17 cellular contexts compared by ENCODE assay signal in the genomic region with DNA sequence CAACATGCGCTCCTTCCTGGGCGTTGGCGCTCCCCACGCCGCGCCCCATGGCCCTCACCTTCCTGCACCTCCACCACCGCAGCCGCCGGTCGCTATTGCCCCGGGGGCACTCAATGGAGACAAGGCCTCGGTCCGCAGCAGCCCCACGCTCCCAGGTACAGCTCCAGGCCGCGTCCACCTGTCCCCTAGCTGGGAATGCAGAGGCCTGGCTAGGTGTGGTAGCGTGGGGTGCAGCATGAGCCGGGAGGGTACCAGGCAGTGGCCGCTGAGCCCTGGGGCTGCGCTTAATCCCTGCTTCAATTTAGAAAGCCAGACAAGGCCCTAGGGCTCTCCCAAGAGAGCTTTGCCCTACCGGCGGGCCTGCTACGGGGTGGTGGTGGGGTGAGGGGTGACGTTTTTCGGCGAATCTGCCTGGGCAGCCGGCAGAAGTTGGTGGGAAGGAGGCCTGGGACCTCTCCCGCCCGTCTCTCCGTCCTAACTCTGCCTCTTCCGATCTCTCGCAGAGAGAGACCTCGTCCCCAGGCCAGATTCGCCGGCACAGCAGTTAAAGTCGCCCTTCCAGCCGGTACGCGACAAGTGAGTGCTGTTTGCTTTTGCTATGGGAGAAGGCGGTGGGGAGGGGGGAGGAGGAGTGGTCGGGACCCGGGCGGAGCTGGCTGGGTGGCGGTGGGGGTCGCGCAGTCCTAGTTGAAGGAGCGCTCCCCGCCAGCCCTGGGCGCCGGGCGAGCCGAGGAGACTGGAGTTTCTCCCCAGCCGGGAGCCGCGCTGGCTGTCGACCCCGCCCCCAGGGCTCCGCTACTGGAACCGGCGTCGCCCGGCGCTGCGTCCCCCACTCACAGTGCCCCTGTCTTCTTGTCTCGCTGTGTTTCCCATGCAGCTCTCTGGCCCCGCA. TPM values are rescaled to one million over a fixed set of nuclear protein-coding genes. Genes with fewer than 3 reads are reported as not detected.
DNase-seq lines count a peak whose midpoint lies in the region; ATAC-seq and TF ChIP-seq lines count a peak whose summit lies in the region.
"Had no signal": no experiment of that assay in that cellular context is flagged by ENCODE, and none has a peak within 500 bp of the region (broad histone marks: within the 10 kb centered on the region; RNA-seq: fewer than 3 reads in every experiment).

No MANE protein-coding gene starts in this region.

- peak overlapping the region; percentile 78 for H3K4me3 Mint-ChIP-seq in nephron progenitor cell
- H3K4me3 Mint-ChIP-seq: activated CD4-positive, alpha-beta T cell treated with anti-CD3 and anti-CD28 coated beads for 36 hours; activated T-cell treated with anti-CD3 and anti-CD28 coated beads, Interleukin-2, amount 50 U/mL, for 72 hours; T-helper 17 cell had no signal

- H3K4me1 ChIP-seq in BLaER1 (peaks cover 35% of the 10 kb centered on the region), HUES6 (ENCODE audit: control insufficient read depth, insufficient read depth, low read length) (peaks cover 32% of the 10 kb centered on the region), esophagus muscularis mucosa (peaks cover 12 to 61% (median 44%) of the 10 kb centered on the region in 4 donors)

- H3K4me2 ChIP-seq in BLaER1, result peak overlapping the region; percentile 91

- H3K9ac ChIP-seq in BLaER1 (peak overlapping the region; percentile 95), HUES6 (ENCODE audit: low read length) (no peak overlapping the region)

- H3K27me3 Mint-ChIP-seq in nephron progenitor cell (ENCODE audit: low read depth, poor library complexity), result peaks cover 95% of the 10 kb centered on the region

- H3K9me3 ChIP-seq in BLaER1, result no peaks in the 10 kb centered on the region; the same call in 1 of the 2 replicates
- H3K9me3 ChIP-seq in HUES6 (ENCODE audit: control insufficient read depth, insufficient read depth, low read depth, low read length), result no peaks in the 10 kb centered on the region
- H3K9me3 ChIP-seq in esophagus muscularis mucosa, result no peaks in the 10 kb centered on the region

- H3K4me1 Mint-ChIP-seq in nephron progenitor cell, result peaks cover 40% of the 10 kb centered on the region
- H3K4me1 Mint-ChIP-seq: T-helper 17 cell had no signal

- ATAC-seq in HG03460 (IDR thresholded peaks at IDR 0.05; ENCODE audit: unreplicated experiment), result no peak
- no peak for ATAC-seq in HG03025 (IDR thresholded peaks at IDR 0.05; ENCODE audit: low FRiP score, unreplicated experiment)
- ATAC-seq: activated CD4-positive, alpha-beta T cell treated with anti-CD3 and anti-CD28 coated beads for 36 hours; HCT116; Panc1; T-helper 17 cell had no signal

- H3K27ac ChIP-seq in BLaER1 (peak overlapping the region; percentile 94), HUES6 (ENCODE audit: low read depth, low read length) (no peak overlapping the region), esophagus muscularis mucosa (replicated peaks in 1 of 4) (no peak overlapping the region)

- H3K4me3 ChIP-seq in BLaER1, result peak overlapping the region; percentile 82
- H3K4me3 ChIP-seq in HUES6 (ENCODE audit: low read depth, low read length), result peak overlapping the region; percentile 61
- peak overlapping the region in 3 of 4 donors; percentile 6 to 22 (median 13) for H3K4me3 ChIP-seq in esophagus muscularis mucosa

- H4K20me1 ChIP-seq in BLaER1, result peaks cover 96% of the 10 kb centered on the region

- H3K27me3 ChIP-seq in BLaER1 (peaks cover 98% of the 10 kb centered on the region), HUES6 (ENCODE audit: control insufficient read depth, insufficient read depth, low read length) (peaks cover 95% of the 10 kb centered on the region), esophagus muscularis mucosa (peaks cover 0 to 100% (median 67%) of the 10 kb centered on the region in 4 donors)

- WGBS in esophagus muscularis mucosa, result 0% methylated on average over 6 of the region's 66 CpGs

- H3K9me3 Mint-ChIP-seq in nephron progenitor cell, result peaks cover 7% of the 10 kb centered on the region

- H3K36me3 ChIP-seq in BLaER1 (peaks cover 51% of the 10 kb centered on the region), HUES6 (ENCODE audit: control insufficient read depth, insufficient read depth, low read length) (no peaks in the 10 kb centered on the region), esophagus muscularis mucosa (no peaks in the 10 kb centered on the region)

- TF ChIP-seq CTCF in esophagus muscularis mucosa (IDR thresholded peaks at IDR 0.05) (no peak), nephron progenitor cell (IDR thresholded peaks at IDR 0.05) (no peak)

- intact Hi-C loops in esophagus muscularis mucosa (cut with DNase I), result no loop called here

- TF ChIP-seq POLR2A in esophagus muscularis mucosa (IDR thresholded peaks at IDR 0.05; ENCODE audit: low read depth), result no peak

- no peak overlapping the region for H3K27ac Mint-ChIP-seq in nephron progenitor cell
- H3K27ac Mint-ChIP-seq: activated CD4-positive, alpha-beta T cell treated with anti-CD3 and anti-CD28 coated beads for 36 hours; T-helper 17 cell had no signal

- no peak for TF ChIP-seq EP300 in esophagus muscularis mucosa (IDR thresholded peaks at IDR 0.05)

- DNase-seq in esophagus muscularis mucosa (ENCODE audit: extremely low spot score) (no peak), nephron progenitor cell (peak; percentile 82), SK-N-DZ (ENCODE audit: low spot score) (no peak), NCI-H526 (lab: John Stamatoyannopoulos, UW) (no peak)
- DNase-seq: anterior cingulate cortex; EL; midbrain; stimulated activated CD8-positive, alpha-beta memory T cell treated with anti-CD3 and anti-CD28 coated beads, Interleukin-4, amount 100 ng/mL, for 48 hours; T-helper 17 cell had no signal

- H3K36me3 Mint-ChIP-seq in nephron progenitor cell (ENCODE audit: low read depth), result no peaks in the 10 kb centered on the region

RNA-seq across cellular contexts. Expression of a gene that starts 4.7 kb away (rescaled TPM):
- under 1 TPM in 1 of 4 donors, not detected in 3; 0.17 TPM for total RNA-seq in esophagus muscularis mucosa
- not detected in 2 replicates for polyA plus RNA-seq in SK-N-DZ (2014; cell fraction: cytosol; rRNA removed)
- not detected in 2 replicates for polyA plus RNA-seq in SK-N-DZ (2014; cell fraction: nucleus; rRNA removed)
- total RNA-seq: activated CD4-positive, alpha-beta T cell treated with anti-CD3 and anti-CD28 coated beads for 36 hours; activated T-cell treated with anti-CD3 and anti-CD28 coated beads, Interleukin-2, amount 50 U/mL, for 72 hours; T-helper 17 cell had no signal

Comparison
In these comparisons a context has a peak if more than half of its experiments do, and no peak if none do; other contexts are left out.
1. H3K4me3 ChIP-seq: peak in every context shown above with its lines; median percentile 82 in BLaER1; 61 in HUES6; 13 in esophagus muscularis mucosa.